In genomic region chr22:50506611-50507420, GRCh38 we compare ENCODE assay signal across 8 cellular contexts. TPM values are rescaled to one million over a fixed set of nuclear protein-coding genes. Genes with fewer than 3 reads are reported as not detected.
DNase-seq lines count a peak whose midpoint lies in the region; ATAC-seq and TF ChIP-seq lines count a peak whose summit lies in the region.

No MANE protein-coding gene starts in this region.

- H3K27ac ChIP-seq in cardiac muscle cell = peak overlapping the region; percentile 80

- H3K36me3 ChIP-seq in cardiac muscle cell = peaks cover 8% of the 10 kb centered on the region

- H3K4me1 Mint-ChIP-seq in activated B cell treated with CpG ODN at 0.5 μM for 24 hours = peaks cover 20% of the 10 kb centered on the region

- ATAC-seq in HG02938 (IDR thresholded peaks at IDR 0.05; ENCODE audit: unreplicated experiment) (peak; percentile 7), activated B cell treated with CpG ODN at 0.5 μM for 24 hours (ENCODE audit: low read depth) (no peak), sciatic nerve (peak; percentile 31), GM19023 (IDR thresholded peaks at IDR 0.05; ENCODE audit: unreplicated experiment) (no peak)

- intact Hi-C loops in activated B cell treated with CpG ODN at 0.5 μM for 24 hours (cut with micrococcal nuclease) = loop anchor here (1.0 kb wide), 3 partner anchors 32 to 37 kb away; partner anchors contain the start of gene SBF1
- intact Hi-C loops in sciatic nerve (cut with DNase I) = loop anchor here (10.0 kb wide), 1 partner anchor 262 kb away; the partner anchor contains the start of gene TUBGCP6

- no peaks in the 10 kb centered on the region for H3K27me3 Mint-ChIP-seq in activated B cell treated with CpG ODN at 0.5 μM for 24 hours

- CTCF ChIA-PET in activated B cell treated with CpG ODN at 0.5 μM for 24 hours (lab: Charles Lee) = interaction anchor here (3.7 kb wide), 1 partner anchor 19 kb away, joined by 36 read pairs; the partner anchor contains the start of gene SCO2

- H3K4me3 ChIP-seq in cardiac muscle cell = peak overlapping the region; percentile 82

- peak overlapping the region; percentile 93 for H3K4me3 Mint-ChIP-seq in activated B cell treated with CpG ODN at 0.5 μM for 24 hours

- no peaks in the 10 kb centered on the region for H3K27me3 ChIP-seq in cardiac muscle cell

- POLR2A ChIA-PET in activated B cell treated with CpG ODN at 0.5 μM for 24 hours (lab: Charles Lee) = interaction anchor here (1.1 to 5.4 kb wide), 12 partner anchors 9 to 316 kb away, joined by 3 to 175 read pairs (median 10); partner anchors contain the start of genes ARSA, CHKB, DENND6B and SCO2

- DNase-seq in COR-L47 (lab: John Stamatoyannopoulos, UW) = peak; percentile 98
- no peak for DNase-seq in activated B cell treated with CpG ODN at 0.5 μM for 24 hours
- no peak for DNase-seq in cardiac muscle cell (ENCODE audit: low read depth in 1 of 2, low spot score in 1 of 2)
- DNase-seq in sciatic nerve (ENCODE audit: low spot score) = no peak
- DNase-seq in 8988T = no peak
- DNase-seq in H4 (ENCODE audit: low spot score) = no peak

- peaks cover 19% of the 10 kb centered on the region for H3K36me3 Mint-ChIP-seq in activated B cell treated with CpG ODN at 0.5 μM for 24 hours (ENCODE audit: low read depth)

- no peaks in the 10 kb centered on the region for H3K9me3 Mint-ChIP-seq in activated B cell treated with CpG ODN at 0.5 μM for 24 hours

- peaks cover 8% of the 10 kb centered on the region for H3K4me1 ChIP-seq in cardiac muscle cell (ENCODE audit: low read depth)

- no peak for TF ChIP-seq CTCF in activated B cell treated with CpG ODN at 0.5 μM for 24 hours (IDR thresholded peaks at IDR 0.05)
- TF ChIP-seq CTCF in cardiac muscle cell (IDR thresholded peaks at IDR 0.05; ENCODE audit: low read depth, low read length) = no peak

- peak overlapping the region; percentile 85 for H3K27ac Mint-ChIP-seq in activated B cell treated with CpG ODN at 0.5 μM for 24 hours

- no peaks in the 10 kb centered on the region for H3K9me3 ChIP-seq in cardiac muscle cell (ENCODE audit: low read depth)

RNA-seq across cellular contexts. Expression of gene LMF2, which starts 0.7 kb away (rescaled TPM):
- total RNA-seq in activated B cell treated with CpG ODN at 0.5 μM for 24 hours (76.6 and 81.0 TPM in 2 replicates), cardiac muscle cell (79.9 and 91.7 TPM in 2 replicates), sciatic nerve (48.4 TPM)
- polyA plus RNA-seq in cardiac muscle cell = 72.9 and 82.9 TPM in 2 replicates
- 8.6 and 9.4 TPM in 2 replicates for total RNA-seq in H4 (2014; rRNA removed; shearing (Covaris generic))

RNA-seq across cellular contexts. Expression of gene NCAPH2, which starts 1.2 kb away (rescaled TPM):
- total RNA-seq in activated B cell treated with CpG ODN at 0.5 μM for 24 hours (63.9 and 68.2 TPM in 2 replicates), cardiac muscle cell (50.3 and 55.0 TPM in 2 replicates), sciatic nerve (39.8 TPM)
- polyA plus RNA-seq in cardiac muscle cell = 47.0 and 59.4 TPM in 2 replicates
- total RNA-seq in H4 (2014; rRNA removed; shearing (Covaris generic)) = 39.0 and 76.8 TPM in 2 replicates

RNA-seq across cellular contexts. Expression of gene SCO2, which starts 18.6 kb away (rescaled TPM):
- total RNA-seq in activated B cell treated with CpG ODN at 0.5 μM for 24 hours (7.1 and 11.6 TPM in 2 replicates), cardiac muscle cell (4.1 TPM in 1 of 2 replicates, not detected in the other), sciatic nerve (1.9 TPM)
- 0.84 and 10.5 TPM in 2 replicates for polyA plus RNA-seq in cardiac muscle cell
- total RNA-seq in H4 (2014; rRNA removed; shearing (Covaris generic)) = 1.3 and 11.9 TPM in 2 replicates

RNA-seq across cellular contexts. Expression of gene MIOX, which starts 20.2 kb away (rescaled TPM):
- 0.15 and 0.22 TPM in 2 replicates for total RNA-seq in activated B cell treated with CpG ODN at 0.5 μM for 24 hours
- total RNA-seq in cardiac muscle cell = not detected in 2 replicates
- not detected in 2 replicates for polyA plus RNA-seq in cardiac muscle cell
- not detected for total RNA-seq in sciatic nerve
- not detected in 2 replicates for total RNA-seq in H4 (2014; rRNA removed; shearing (Covaris generic))

RNA-seq across cellular contexts. Expression of gene TYMP, which starts 23.0 kb away (rescaled TPM):
- total RNA-seq in activated B cell treated with CpG ODN at 0.5 μM for 24 hours (91.8 and 92.9 TPM in 2 replicates), cardiac muscle cell (2.6 and 7.8 TPM in 2 replicates), sciatic nerve (44.5 TPM)
- polyA plus RNA-seq in cardiac muscle cell = 10.0 and 17.7 TPM in 2 replicates
- total RNA-seq in H4 (2014; rRNA removed; shearing (Covaris generic)) = 0.39 and 0.68 TPM in 2 replicates

Comparison
In these comparisons a context has a peak if more than half of its experiments do, and no peak if none do; other contexts are left out.
1. ATAC-seq: peak in HG02938 (single experiment) and sciatic nerve (single experiment); none in activated B cell treated with CpG ODN at 0.5 μM for 24 hours (single experiment) and GM19023 (single experiment).